17 cellular contexts compared by ENCODE assay signal in genomic region chr7:129383542-129384132, GRCh38. TPM values are rescaled to one million over a fixed set of nuclear protein-coding genes. Genes with fewer than 3 reads are reported as not detected.
DNase-seq lines count a peak whose midpoint lies in the region; ATAC-seq, FAIRE-seq and TF ChIP-seq lines count a peak whose summit lies in the region.
"Had no signal": no experiment of that assay in that cellular context is flagged by ENCODE, and none has a peak within 500 bp of the region (broad histone marks: within the 10 kb centered on the region; RNA-seq: fewer than 3 reads in every experiment).

No MANE protein-coding gene starts in this region.

- H3K79me2 ChIP-seq in H9 (ENCODE audit: insufficient read depth, low read length) (no peaks in the 10 kb centered on the region), K562 (ENCODE audit: control insufficient read depth, insufficient read depth, low read length) (no peaks in the 10 kb centered on the region)

- H3K27me3 Mint-ChIP-seq in activated naive CD4-positive, alpha-beta T cell treated with anti-CD3 and anti-CD28 coated beads, Interleukin-2, amount 50 U/mL, for 24 hours: no peaks in the 10 kb centered on the region
- no peaks in the 10 kb centered on the region for H3K27me3 Mint-ChIP-seq in activated naive CD4-positive, alpha-beta T cell treated with anti-CD3 and anti-CD28 coated beads, Interleukin-2, amount 10 ng/mL, durations not matched to agents 7 days and 5 days
- no peaks in the 10 kb centered on the region for H3K27me3 Mint-ChIP-seq in H9 (ENCODE audit: low read depth)

- no peak overlapping the region for H3K27ac ChIP-seq in H9 (ENCODE audit: insufficient read length, low read depth, low read length)
- H3K27ac ChIP-seq in K562 (ENCODE audit: extremely low read depth, low read depth, low read length): no peak overlapping the region
- H3K27ac ChIP-seq in right lobe of liver: no peak overlapping the region
- H3K27ac ChIP-seq in esophagus muscularis mucosa (replicated peaks in 1 of 4): no peak overlapping the region
- H3K27ac ChIP-seq: BLaER1 had no signal

- H2AK5ac ChIP-seq in H9 (ENCODE audit: insufficient read length, low read length): no peak overlapping the region

- no peak overlapping the region for H3K4ac ChIP-seq in H9 (ENCODE audit: low read depth, low read length)

- H3K9me3 ChIP-seq in H9 (ENCODE audit: control insufficient read depth, low read depth, low read length) (no peaks in the 10 kb centered on the region), K562 (replicated peaks; ENCODE audit: control insufficient read depth, insufficient read depth, low read depth, low read length) (no peaks in the 10 kb centered on the region), right lobe of liver (no peaks in the 10 kb centered on the region), esophagus muscularis mucosa (no peaks in the 10 kb centered on the region)
- H3K9me3 ChIP-seq: BLaER1, HAP-1 had no signal

- H2BK15ac ChIP-seq in H9 (ENCODE audit: low read depth, low read length): no peak overlapping the region

- TF ChIP-seq CTCF in H9 (conservative IDR thresholded peaks at IDR 0.05) (no peak), K562 (IDR thresholded peaks at IDR 0.05 in 2 of 3, conservative IDR thresholded peaks at IDR 0.05 in 1 of 3; ENCODE audit: insufficient read depth in 2 of 3, low read depth in 1 of 3, low read length in 3 of 3) (no peak), right lobe of liver (IDR thresholded peaks at IDR 0.05) (no peak), esophagus muscularis mucosa (IDR thresholded peaks at IDR 0.05) (no peak)

- H4K20me1 ChIP-seq in H9 (ENCODE audit: control insufficient read depth, insufficient read depth, insufficient read length) (no peaks in the 10 kb centered on the region), K562 (replicated peaks; ENCODE audit: control insufficient read depth, insufficient read depth, low read length) (no peaks in the 10 kb centered on the region)
- H4K20me1 ChIP-seq: BLaER1 had no signal

- no peak overlapping the region for H3K56ac ChIP-seq in H9 (ENCODE audit: insufficient read length, low read depth, low read length)

- no peak overlapping the region for H3K4me3 Mint-ChIP-seq in activated naive CD4-positive, alpha-beta T cell treated with anti-CD3 and anti-CD28 coated beads, Interleukin-2, amount 50 U/mL, for 24 hours
- no peak overlapping the region for H3K4me3 Mint-ChIP-seq in activated naive CD4-positive, alpha-beta T cell treated with anti-CD3 and anti-CD28 coated beads, Interleukin-2, amount 10 ng/mL, durations not matched to agents 7 days and 5 days
- no peak overlapping the region for H3K4me3 Mint-ChIP-seq in H9
- H3K4me3 Mint-ChIP-seq: CD14-positive monocyte; CD8-positive, alpha-beta T cell had no signal

- H3K4me3 ChIP-seq in K562 (no peak overlapping the region), right lobe of liver (no peak overlapping the region), esophagus muscularis mucosa (no peak overlapping the region)
- H3K4me3 ChIP-seq: BLaER1, HAP-1 had no signal

- H3K9me1 ChIP-seq in K562 (ENCODE audit: control insufficient read depth, insufficient read depth, low read length): no peaks in the 10 kb centered on the region

- no peaks in the 10 kb centered on the region for H3K27me3 ChIP-seq in H9 (ENCODE audit: insufficient read depth, low read length)
- H3K27me3 ChIP-seq in K562 (ENCODE audit: control insufficient read depth in 2 of 2, insufficient read depth in 2 of 2, low read length in 2 of 2): no peaks in the 10 kb centered on the region
- H3K27me3 ChIP-seq in right lobe of liver: no peaks in the 10 kb centered on the region
- no peaks in the 10 kb centered on the region for H3K27me3 ChIP-seq in esophagus muscularis mucosa
- H3K27me3 ChIP-seq: BLaER1 had no signal

- POLR2A ChIA-PET in K562 (lab: Yijun Ruan, JAX): no interaction called here

- no peak overlapping the region for H2BK20ac ChIP-seq in H9 (ENCODE audit: low read depth, low read length, poor library complexity, severe bottlenecking)

- H3K36me3 ChIP-seq in K562 (ENCODE audit: control insufficient read depth, insufficient read depth, low read length) (no peaks in the 10 kb centered on the region), right lobe of liver (no peaks in the 10 kb centered on the region), esophagus muscularis mucosa (peaks cover 0 to 25% (median 2%) of the 10 kb centered on the region in 4 donors)
- H3K36me3 ChIP-seq: HAP-1 had no signal

- peak; percentile 50; the same call in 2 of the 3 replicates for ATAC-seq in K562
- peak; percentile 60 to 78 (median 68) for ATAC-seq in right lobe of liver
- ATAC-seq: CD8-positive, alpha-beta T cell had no signal

- H2BK12ac ChIP-seq in H9 (ENCODE audit: insufficient read length, low read depth, low read length): no peak overlapping the region

- no peak overlapping the region for H3K14ac ChIP-seq in H9 (ENCODE audit: insufficient read depth, low read length)

- no CpG with 5 or more reads among the region's 3 CpGs for WGBS in H9 (ENCODE audit: extremely low coverage, insufficient read length, low lambda C conversion rate)
- WGBS in K562 (ENCODE audit: insufficient coverage, low coverage, missing lambda C conversion rate): 28% methylated on average over 3 of the region's 3 CpGs
- 17% methylated on average over 3 of the region's 3 CpGs for WGBS in right lobe of liver (ENCODE audit: insufficient coverage, low coverage, low lambda C conversion rate, missing lambda C conversion rate)
- WGBS in esophagus muscularis mucosa: 59% methylated on average over 3 of the region's 3 CpGs

- no peak overlapping the region for H2BK120ac ChIP-seq in H9 (ENCODE audit: low read depth, low read length, poor library complexity, severe bottlenecking)

- no peak overlapping the region for H4K5ac ChIP-seq in H9 (ENCODE audit: insufficient read length, low read depth, low read length)

- no peak for TF ChIP-seq RAD21 in K562 (CRISPR knock-in tag; conservative IDR thresholded peaks at IDR 0.05 in 1 of 2, IDR thresholded peaks at IDR 0.05 in 1 of 2)

- H4K91ac ChIP-seq in H9 (ENCODE audit: insufficient read length, low read depth, low read length): no peak overlapping the region

- no peak for FAIRE-seq in K562 (lab: Jason Lieb, UNC)
- FAIRE-seq: H1 had no signal

- H3K4me1 Mint-ChIP-seq in activated naive CD4-positive, alpha-beta T cell treated with anti-CD3 and anti-CD28 coated beads, Interleukin-2, amount 50 U/mL, for 24 hours: peaks cover 5% of the 10 kb centered on the region
- peaks cover 27% of the 10 kb centered on the region for H3K4me1 Mint-ChIP-seq in activated naive CD4-positive, alpha-beta T cell treated with anti-CD3 and anti-CD28 coated beads, Interleukin-2, amount 10 ng/mL, durations not matched to agents 7 days and 5 days
- H3K4me1 Mint-ChIP-seq in H9: peaks cover 30 to 39% of the 10 kb centered on the region in 2 experiments
- H3K4me1 Mint-ChIP-seq: CD14-positive monocyte had no signal

- H3K4me1 ChIP-seq in H9 (ENCODE audit: insufficient read depth, low read length) (no peaks in the 10 kb centered on the region), K562 (replicated peaks in 1 of 2; ENCODE audit: control insufficient read depth in 2 of 2, insufficient read depth in 2 of 2, low read length in 2 of 2) (no peaks in the 10 kb centered on the region), right lobe of liver (peaks cover 0 to 25% (median 0%) of the 10 kb centered on the region in 4 donors), esophagus muscularis mucosa (no peaks in the 10 kb centered on the region)
- H3K4me1 ChIP-seq: BLaER1, HAP-1 had no signal

- DNase-seq in activated naive CD4-positive, alpha-beta T cell treated with anti-CD3 and anti-CD28 coated beads, Interleukin-2, amount 10 ng/mL, durations not matched to agents 7 days and 5 days: no peak
- DNase-seq in H9 (no peak), K562 (ENCODE audit: extremely low read depth in 1 of 4, low spot score in 3 of 4) (no peak), right lobe of liver (no peak), NCI-H2227 treated with DMSO at 0.1 percent for 48 hours (lab: John Stamatoyannopoulos, UW) (no peak), esophagus muscularis mucosa (ENCODE audit: extremely low spot score) (no peak), RPMI8226 (no peak)
- DNase-seq: Calu3; CD8-positive, alpha-beta T cell; DMS79 treated with DMSO at 0.1 percent for 48 hours; GF-D8; KBM-7 had no signal

- intact Hi-C loops in K562 (cut with micrococcal nuclease) (no loop called here), right lobe of liver (cut with DNase I) (no loop called here), esophagus muscularis mucosa (cut with DNase I) (no loop called here)

- H3K27ac Mint-ChIP-seq in activated naive CD4-positive, alpha-beta T cell treated with anti-CD3 and anti-CD28 coated beads, Interleukin-2, amount 50 U/mL, for 24 hours: peak overlapping the region; percentile 3
- no peak overlapping the region for H3K27ac Mint-ChIP-seq in activated naive CD4-positive, alpha-beta T cell treated with anti-CD3 and anti-CD28 coated beads, Interleukin-2, amount 10 ng/mL, durations not matched to agents 7 days and 5 days
- H3K27ac Mint-ChIP-seq in H9: peak overlapping the region in 2 of 3 experiments; percentile 27 to 30; a peak in 3 of 7 replicates
- H3K27ac Mint-ChIP-seq: CD14-positive monocyte; CD8-positive, alpha-beta T cell had no signal

- H3K9me3 Mint-ChIP-seq in activated naive CD4-positive, alpha-beta T cell treated with anti-CD3 and anti-CD28 coated beads, Interleukin-2, amount 50 U/mL, for 24 hours: no peaks in the 10 kb centered on the region
- no peaks in the 10 kb centered on the region for H3K9me3 Mint-ChIP-seq in activated naive CD4-positive, alpha-beta T cell treated with anti-CD3 and anti-CD28 coated beads, Interleukin-2, amount 10 ng/mL, durations not matched to agents 7 days and 5 days
- no peaks in the 10 kb centered on the region for H3K9me3 Mint-ChIP-seq in H9
- H3K9me3 Mint-ChIP-seq: CD14-positive monocyte; CD8-positive, alpha-beta T cell had no signal

- no peak overlapping the region for H3K18ac ChIP-seq in H9 (ENCODE audit: insufficient read length, low read depth, low read length)

- H3T11ph ChIP-seq in H9 (ENCODE audit: low read length): no peak overlapping the region

- no peak overlapping the region for H3K23ac ChIP-seq in H9 (ENCODE audit: insufficient read length, low read depth, low read length)

- H4K8ac ChIP-seq in H9 (replicated peaks; ENCODE audit: insufficient read length, low read depth, low read length): no peak overlapping the region

- BruUV-seq in K562 (replicated peaks; lab: Mats Ljungman, UMichigan): no TSS peak

- in situ Hi-C loops in K562 (cut with MboI): no loop called here

- H3K9ac ChIP-seq in H9 (ENCODE audit: extremely low read depth, insufficient read length, low read length) (no peak overlapping the region), K562 (ENCODE audit: insufficient read depth in 1 of 2, low read depth in 2 of 2, low read length in 2 of 2) (no peak overlapping the region)
- H3K9ac ChIP-seq: BLaER1 had no signal

- H3K36me3 Mint-ChIP-seq in activated naive CD4-positive, alpha-beta T cell treated with anti-CD3 and anti-CD28 coated beads, Interleukin-2, amount 50 U/mL, for 24 hours: peaks cover 17% of the 10 kb centered on the region
- H3K36me3 Mint-ChIP-seq in activated naive CD4-positive, alpha-beta T cell treated with anti-CD3 and anti-CD28 coated beads, Interleukin-2, amount 10 ng/mL, durations not matched to agents 7 days and 5 days: peaks cover 4% of the 10 kb centered on the region
- peaks cover 0 to 2% (median 0%) of the 10 kb centered on the region in 3 experiments; a peak in 1 of 7 replicates for H3K36me3 Mint-ChIP-seq in H9 (ENCODE audit: insufficient read depth in 1 of 3, low read depth in 3 of 3)

- CTCF ChIA-PET in activated naive CD4-positive, alpha-beta T cell treated with anti-CD3 and anti-CD28 coated beads, Interleukin-2, amount 10 ng/mL, durations not matched to agents 7 days and 5 days (lab: Charles Lee): no interaction called here
- CTCF ChIA-PET in K562 (lab: Yijun Ruan, JAX; ENCODE audit: low intra/inter-chr PET ratio): no interaction called here

- no peaks in the 10 kb centered on the region for H3K23me2 ChIP-seq in H9 (ENCODE audit: insufficient read length, low read depth, low read length, poor library complexity, severe bottlenecking)

- no peak overlapping the region for H2BK5ac ChIP-seq in H9 (ENCODE audit: insufficient read length, low read length)

- no peak overlapping the region for H2AFZ ChIP-seq in H9 (ENCODE audit: low read length)
- H2AFZ ChIP-seq in K562 (ENCODE audit: low read depth, low read length): no peak overlapping the region

- TF ChIP-seq EP300 in K562 (IDR thresholded peaks at IDR 0.05; ENCODE audit: low read length) (no peak), esophagus muscularis mucosa (IDR thresholded peaks at IDR 0.05) (no peak)

- H3K4me2 ChIP-seq in H9 (ENCODE audit: insufficient read depth, insufficient read length, low read length): no peak overlapping the region
- no peak overlapping the region for H3K4me2 ChIP-seq in K562 (ENCODE audit: insufficient read depth, low read length)
- H3K4me2 ChIP-seq: BLaER1 had no signal

- H3K79me1 ChIP-seq in H9 (ENCODE audit: insufficient read depth, low read depth, low read length, poor library complexity, severe bottlenecking): no peaks in the 10 kb centered on the region

- no peak for TF ChIP-seq POLR2A in K562 (conservative IDR thresholded peaks at IDR 0.05)
- no peak for TF ChIP-seq POLR2A in right lobe of liver (IDR thresholded peaks at IDR 0.05)
- TF ChIP-seq POLR2A in esophagus muscularis mucosa (IDR thresholded peaks at IDR 0.05; ENCODE audit: low read depth): no peak

RNA-seq across cellular contexts. Expression of gene STRIP2, which starts 50.6 kb away (rescaled TPM):
- total RNA-seq in H9 (2021) (8.1 and 9.9 TPM in 2 replicates), K562 (2014; rRNA removed) (38.5 and 39.8 TPM in 2 replicates), K562 (2014; rRNA removed; fragmentation: Illumina TruSeq; extraction: Trizol) (40.8 and 41.7 TPM in 2 replicates), K562 (2015; rRNA removed; fragmentation: Illumina TruSeq; extraction: Trizol) (52.4 and 54.7 TPM in 2 replicates), K562 (2021) (50.3 and 56.3 TPM in 2 replicates), right lobe of liver (under 1 TPM; 0.24 to 0.86 (median 0.42) TPM), esophagus muscularis mucosa (1 to 10 TPM; 1.1 to 2.1 (median 1.9) TPM)
- total RNA-seq in K562 (2011; cell fraction: chromatin; rRNA removed; ENCODE audit: low replicate concordance): 202 and 262 TPM in 2 replicates
- 90.7 and 112 TPM in 2 replicates for total RNA-seq in K562 (2011; cell fraction: nucleolus; rRNA removed)
- 109 and 122 TPM in 2 replicates for total RNA-seq in K562 (2011; cell fraction: nucleoplasm; rRNA removed)
- polyA plus RNA-seq in K562 (2011; rRNA removed) (81.8 and 104 TPM in 2 replicates), K562 (2014; fragmentation: Illumina TruSeq; extraction: Trizol) (42.3 TPM in 2 replicates), K562 (2014; fragmentation: Nextera tagmentation; extraction: Ambion mirVana) (10 to 100 TPM; 10.1 to 13.8 TPM), K562 (2014; rRNA removed) (52.9 and 55.1 TPM in 2 replicates)
- 27.2 and 41.8 TPM in 2 replicates for polyA plus RNA-seq in K562 (2011; cell fraction: cytosol; rRNA removed)
- polyA plus RNA-seq in K562 (2011; cell fraction: nucleus; rRNA removed): 388 and 426 TPM in 2 replicates
- polyA plus RNA-seq in K562 (2012): 46.1 and 56.3 TPM in 2 replicates
- 62.4 and 66.1 TPM in 2 replicates for polyA minus RNA-seq in K562 (2011; rRNA and poly(A)+ RNA removed)
- polyA minus RNA-seq in K562 (2011; cell fraction: cytosol; rRNA and poly(A)+ RNA removed): 32.6 and 37.9 TPM in 2 replicates
- 79.6 and 139 TPM in 2 replicates for polyA minus RNA-seq in K562 (2011; cell fraction: nucleus; rRNA and poly(A)+ RNA removed)
